ENCODE assay signal across 21 cellular contexts in genomic region chr13:98921015-98921414, GRCh38. TPM values are rescaled to one million over a fixed set of nuclear protein-coding genes. Genes with fewer than 3 reads are reported as not detected.
DNase-seq lines count a peak whose midpoint lies in the region; ATAC-seq and TF ChIP-seq lines count a peak whose summit lies in the region.
"Had no signal": no experiment of that assay in that cellular context is flagged by ENCODE, and none has a peak within 500 bp of the region (broad histone marks: within the 10 kb centered on the region; RNA-seq: fewer than 3 reads in every experiment).

No MANE protein-coding gene starts in this region.

- no peak overlapping the region for H3K4me2 ChIP-seq in smooth muscle cell
- H3K4me2 ChIP-seq: A549, GM23338 had no signal

- WGBS in smooth muscle cell (ENCODE audit: low lambda C conversion rate) = 96% methylated on average over 4 of the region's 4 CpGs

- H3F3A ChIP-seq in smooth muscle cell (ENCODE audit: low read depth) = no peaks in the 10 kb centered on the region

- H2AFZ ChIP-seq in smooth muscle cell (ENCODE audit: low read depth) = no peak overlapping the region
- H2AFZ ChIP-seq: GM23338 had no signal

- no peak for DNase-seq in left ventricle myocardium inferior
- no peak for DNase-seq in left ventricle myocardium superior
- no peak for DNase-seq in activated CD4-positive, alpha-beta T cell treated with anti-CD3 and anti-CD28 coated beads for 4 hours
- DNase-seq in NCI-H524 (lab: John Stamatoyannopoulos, UW) = no peak
- no peak for DNase-seq in smooth muscle cell (lab: John Stamatoyannopoulos, UW; ENCODE audit: unreplicated experiment)
- DNase-seq: AML-193; Calu3; CD8-positive, alpha-beta T cell; DND-41; EL; HCEC 1CT; IMR-90 had no signal

- no peaks in the 10 kb centered on the region for H3K27me3 ChIP-seq in left ventricle myocardium inferior (ENCODE audit: low read depth)
- no peaks in the 10 kb centered on the region for H3K27me3 ChIP-seq in smooth muscle cell (ENCODE audit: low read depth)

- no peaks in the 10 kb centered on the region for H4K20me1 ChIP-seq in smooth muscle cell (ENCODE audit: low read depth)

- no peak for ATAC-seq in left ventricle myocardium superior
- ATAC-seq in HG03469 (IDR thresholded peaks at IDR 0.05; ENCODE audit: unreplicated experiment) = peak; percentile 59
- ATAC-seq: A549; CD8-positive, alpha-beta T cell; GM23338; K562 had no signal

- H3K4me1 ChIP-seq in left ventricle myocardium inferior = peaks cover 84% of the 10 kb centered on the region
- H3K4me1 ChIP-seq in smooth muscle cell (ENCODE audit: low read depth) = peaks cover 16% of the 10 kb centered on the region

- intact Hi-C loops in left ventricle myocardium inferior (cut with micrococcal nuclease) = no loop called here
- intact Hi-C loops in left ventricle myocardium superior (cut with micrococcal nuclease) = no loop called here

- peak overlapping the region; percentile 75 for H3K27ac ChIP-seq in left ventricle myocardium inferior (replicated peaks)
- H3K27ac ChIP-seq in cingulate gyrus (ENCODE audit: low read depth, low read length) = peak overlapping the region; percentile 87
- H3K27ac ChIP-seq in temporal lobe (ENCODE audit: low read depth, low read length) = peak overlapping the region; percentile 90
- H3K27ac ChIP-seq in smooth muscle cell (ENCODE audit: low read depth) = no peak overlapping the region
- H3K27ac ChIP-seq: 22Rv1, A549, C4-2B, HL-60 had no signal

- no peak overlapping the region for H3K9ac ChIP-seq in smooth muscle cell (ENCODE audit: low read depth)

- no peaks in the 10 kb centered on the region for H3K79me2 ChIP-seq in smooth muscle cell (ENCODE audit: low read depth)

- TF ChIP-seq CTCF in left ventricle myocardium inferior (IDR thresholded peaks at IDR 0.05; ENCODE audit: borderline replicate concordance) (no peak), smooth muscle cell (IDR thresholded peaks at IDR 0.05; ENCODE audit: borderline replicate concordance, insufficient read depth, poor library complexity, severe bottlenecking) (no peak)

- H3K4me3 ChIP-seq in left ventricle myocardium inferior (peak overlapping the region; percentile 38), smooth muscle cell (no peak overlapping the region)
- H3K4me3 ChIP-seq: A549, GM23338, K562 had no signal

- H3K36me3 ChIP-seq in left ventricle myocardium inferior = peaks cover 26% of the 10 kb centered on the region
- no peaks in the 10 kb centered on the region for H3K36me3 ChIP-seq in smooth muscle cell (ENCODE audit: low read depth)

- H3K9me3 ChIP-seq in left ventricle myocardium inferior (replicated peaks) = no peaks in the 10 kb centered on the region
- H3K9me3 ChIP-seq in smooth muscle cell (replicated peaks; ENCODE audit: low read depth) = no peaks in the 10 kb centered on the region
- H3K9me3 ChIP-seq: A549 had no signal

RNA-seq across cellular contexts. Expression of gene DOCK9, which starts 56.8 kb away (rescaled TPM):
- total RNA-seq in left ventricle myocardium inferior (36.8 TPM), left ventricle myocardium superior (39.6 TPM), temporal lobe (137 TPM), smooth muscle cell (25.1 and 42.0 TPM in 2 replicates)
- polyA plus RNA-seq in smooth muscle cell = 5.7 and 19.5 TPM in 2 replicates
